26 cellular contexts compared by ENCODE assay signal in the genomic region with DNA sequence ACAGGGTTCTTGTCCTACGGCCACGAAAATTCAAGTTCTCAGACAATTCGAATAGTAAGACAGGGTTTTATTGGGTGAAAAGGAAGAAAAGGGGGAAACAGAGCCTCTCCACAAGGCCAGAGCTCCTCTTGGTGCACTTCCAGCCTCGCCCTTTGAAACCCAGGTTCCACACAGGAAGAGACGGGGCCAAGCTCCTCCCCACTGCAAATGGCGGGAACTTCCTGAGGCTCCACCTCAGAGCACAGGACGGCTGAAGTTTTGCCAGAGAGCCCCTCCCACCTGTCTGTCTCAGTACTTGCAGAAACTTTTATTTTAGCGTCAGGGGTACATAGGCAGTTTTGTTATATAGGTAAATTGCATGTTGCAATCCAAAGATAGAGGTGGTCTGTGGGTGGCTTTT.
"Had no signal": no experiment of that assay in that cellular context is flagged by ENCODE, and none has a peak within 500 bp of the region (broad histone marks: within the 10 kb centered on the region; RNA-seq: fewer than 3 reads in every experiment).

No MANE protein-coding gene starts in this region.

- H3K27me3 Mint-ChIP-seq: activated CD4-positive, alpha-beta T cell treated with anti-CD3 and anti-CD28 coated beads, Interleukin-2, amount 10 ng/mL, durations not matched to agents 7 days and 5 days; activated CD8-positive, alpha-beta T cell treated with anti-CD3 and anti-CD28 coated beads for 36 hours; activated naive CD8-positive, alpha-beta T cell treated with anti-CD3 and anti-CD28 coated beads, Interleukin-2, amount 50 U/mL, for 24 hours; activated T-helper 17 cell treated with anti-CD3 and anti-CD28 coated beads, Interleukin-2, amount 50 U/mL, for 72 hours; stimulated activated naive B cell treated with anti-CD40 and anti-IgM and Interleukin-4, amounts not matched to agents 10 μg/mL and 1 μg/mL and 100 μg/mL, for 72 hours had no signal

- H3K36me3 ChIP-seq: left lung, lower lobe of right lung, neural progenitor cell, right atrium auricular region, stomach, tibial artery had no signal

- DNase-seq: activated CD4-positive, alpha-beta T cell treated with anti-CD3 and anti-CD28 coated beads for 1 hour; activated CD4-positive, alpha-beta T cell treated with anti-CD3 and anti-CD28 coated beads, Interleukin-2, amount 10 ng/mL, durations not matched to agents 7 days and 5 days; activated CD8-positive, alpha-beta T cell treated with anti-CD3 and anti-CD28 coated beads for 36 hours; activated gamma-delta T cell treated with Interleukin-2 at 50 U/mL for 16 hours; activated naive CD4-positive, alpha-beta T cell treated with anti-CD3 and anti-CD28 coated beads, Interleukin-2, amount 50 U/mL, for 16 hours; activated naive CD8-positive, alpha-beta T cell treated with anti-CD3 and anti-CD28 coated beads, Interleukin-2, amount 50 U/mL, for 24 hours; activated T-cell treated with anti-CD3 and anti-CD28 coated beads, Interleukin-2, amount 50 U/mL, for 4 hours; amygdala; caudate nucleus; foreskin fibroblast; head of caudate nucleus; hippocampal formation; left lung; lower lobe of right lung; mesenchymal stem cell; natural killer cell; stimulated activated CD4-positive, alpha-beta T cell treated with anti-CD3 and anti-CD28 coated beads, Interleukin-15, amount 100 ng/mL, for 24 hours; stimulated activated CD4-positive, alpha-beta T cell treated with anti-CD3 and anti-CD28 coated beads, Interleukin-2, amount 100 ng/mL, for 24 hours; stimulated activated naive B cell treated with anti-CD40 and anti-IgM and Interleukin-4, amounts not matched to agents 10 μg/mL and 1 μg/mL and 100 μg/mL, for 72 hours; stomach; T1000; tibial artery had no signal

- H3K9ac ChIP-seq: neural progenitor cell had no signal

- ATAC-seq: activated CD8-positive, alpha-beta T cell treated with anti-CD3 and anti-CD28 coated beads for 36 hours; activated naive CD8-positive, alpha-beta T cell treated with anti-CD3 and anti-CD28 coated beads, Interleukin-2, amount 50 U/mL, for 24 hours; activated T-cell treated with anti-CD3 and anti-CD28 coated beads, Interleukin-2, amount 50 U/mL, for 4 hours; activated T-helper 17 cell treated with anti-CD3 and anti-CD28 coated beads, Interleukin-2, amount 50 U/mL, for 72 hours; esophagus mucosa; left lung; lower lobe of right lung; natural killer cell; stimulated activated naive B cell treated with anti-CD40 and anti-IgM and Interleukin-4, amounts not matched to agents 10 μg/mL and 1 μg/mL and 100 μg/mL, for 72 hours had no signal

- H3K4me3 ChIP-seq: left lung, lower lobe of right lung, neural progenitor cell, right atrium auricular region, stomach, tibial artery had no signal

- H3K4me1 ChIP-seq: left lung, lower lobe of right lung, neural progenitor cell, right atrium auricular region, stomach, tibial artery had no signal

- H3K27ac Mint-ChIP-seq: activated CD4-positive, alpha-beta T cell treated with anti-CD3 and anti-CD28 coated beads, Interleukin-2, amount 10 ng/mL, durations not matched to agents 7 days and 5 days; activated CD8-positive, alpha-beta T cell treated with anti-CD3 and anti-CD28 coated beads for 36 hours; activated naive CD8-positive, alpha-beta T cell treated with anti-CD3 and anti-CD28 coated beads, Interleukin-2, amount 50 U/mL, for 24 hours; activated T-helper 17 cell treated with anti-CD3 and anti-CD28 coated beads, Interleukin-2, amount 50 U/mL, for 72 hours; natural killer cell; neural progenitor cell; stimulated activated naive B cell treated with anti-CD40 and anti-IgM and Interleukin-4, amounts not matched to agents 10 μg/mL and 1 μg/mL and 100 μg/mL, for 72 hours had no signal

- H3K4me3 Mint-ChIP-seq: activated CD4-positive, alpha-beta T cell treated with anti-CD3 and anti-CD28 coated beads, Interleukin-2, amount 10 ng/mL, durations not matched to agents 7 days and 5 days; activated CD8-positive, alpha-beta T cell treated with anti-CD3 and anti-CD28 coated beads for 36 hours; activated naive CD8-positive, alpha-beta T cell treated with anti-CD3 and anti-CD28 coated beads, Interleukin-2, amount 50 U/mL, for 24 hours; activated T-cell treated with anti-CD3 and anti-CD28 coated beads, Interleukin-2, amount 50 U/mL, for 4 hours; activated T-helper 17 cell treated with anti-CD3 and anti-CD28 coated beads, Interleukin-2, amount 50 U/mL, for 72 hours; natural killer cell; neural progenitor cell; stimulated activated naive B cell treated with anti-CD40 and anti-IgM and Interleukin-4, amounts not matched to agents 10 μg/mL and 1 μg/mL and 100 μg/mL, for 72 hours had no signal

- H3K4me1 Mint-ChIP-seq: activated CD4-positive, alpha-beta T cell treated with anti-CD3 and anti-CD28 coated beads, Interleukin-2, amount 10 ng/mL, durations not matched to agents 7 days and 5 days; activated naive CD8-positive, alpha-beta T cell treated with anti-CD3 and anti-CD28 coated beads, Interleukin-2, amount 50 U/mL, for 24 hours; activated T-helper 17 cell treated with anti-CD3 and anti-CD28 coated beads, Interleukin-2, amount 50 U/mL, for 72 hours; natural killer cell; neural progenitor cell; stimulated activated naive B cell treated with anti-CD40 and anti-IgM and Interleukin-4, amounts not matched to agents 10 μg/mL and 1 μg/mL and 100 μg/mL, for 72 hours had no signal

- H3K4me2 ChIP-seq: neural progenitor cell had no signal

- H3K36me3 Mint-ChIP-seq: neural progenitor cell; stimulated activated naive B cell treated with anti-CD40 and anti-IgM and Interleukin-4, amounts not matched to agents 10 μg/mL and 1 μg/mL and 100 μg/mL, for 72 hours had no signal

- H3K27ac ChIP-seq: left lung, lower lobe of right lung, neural progenitor cell, right atrium auricular region, stomach, tibial artery had no signal

- H3K9me3 Mint-ChIP-seq: neural progenitor cell had no signal

- H3K27me3 ChIP-seq: left lung, neural progenitor cell, right atrium auricular region, stomach, tibial artery had no signal

- H3K9me3 ChIP-seq: left lung, lower lobe of right lung, right atrium auricular region, stomach, tibial artery had no signal

- H2AFZ ChIP-seq: neural progenitor cell had no signal
